ENCODE assay signal across 1 cellular context in genomic region chr11:65903715-65904114, GRCh38.
TF ChIP-seq lines count a peak whose summit lies in the region.

No MANE protein-coding gene starts in this region.

TF ChIP-seq in endothelial cell of umbilical vein, 7 proteins besides CTCF, POLR2A, EP300 and RAD21:
- no peak for TF ChIP-seq MYC (IDR thresholded peaks at IDR 0.05; ENCODE audit: low read depth, low read length)
- no peak for TF ChIP-seq FOS (IDR thresholded peaks at IDR 0.05; ENCODE audit: borderline replicate concordance, insufficient read depth, low read length)
- TF ChIP-seq GATA2 (IDR thresholded peaks at IDR 0.05; ENCODE audit: insufficient read depth, insufficient read length, low read depth, low read length): no peak
- TF ChIP-seq, protein P1, sequence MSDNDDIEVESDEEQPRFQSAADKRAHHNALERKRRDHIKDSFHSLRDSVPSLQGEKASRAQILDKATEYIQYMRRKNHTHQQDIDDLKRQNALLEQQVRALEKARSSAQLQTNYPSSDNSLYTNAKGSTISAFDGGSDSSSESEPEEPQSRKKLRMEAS (IDR thresholded peaks at IDR 0.05; ENCODE audit: insufficient read depth, insufficient read length): no peak
TF ChIP-seq in endothelial cell of umbilical vein: peak in this region for 0.
